In the genomic region with DNA sequence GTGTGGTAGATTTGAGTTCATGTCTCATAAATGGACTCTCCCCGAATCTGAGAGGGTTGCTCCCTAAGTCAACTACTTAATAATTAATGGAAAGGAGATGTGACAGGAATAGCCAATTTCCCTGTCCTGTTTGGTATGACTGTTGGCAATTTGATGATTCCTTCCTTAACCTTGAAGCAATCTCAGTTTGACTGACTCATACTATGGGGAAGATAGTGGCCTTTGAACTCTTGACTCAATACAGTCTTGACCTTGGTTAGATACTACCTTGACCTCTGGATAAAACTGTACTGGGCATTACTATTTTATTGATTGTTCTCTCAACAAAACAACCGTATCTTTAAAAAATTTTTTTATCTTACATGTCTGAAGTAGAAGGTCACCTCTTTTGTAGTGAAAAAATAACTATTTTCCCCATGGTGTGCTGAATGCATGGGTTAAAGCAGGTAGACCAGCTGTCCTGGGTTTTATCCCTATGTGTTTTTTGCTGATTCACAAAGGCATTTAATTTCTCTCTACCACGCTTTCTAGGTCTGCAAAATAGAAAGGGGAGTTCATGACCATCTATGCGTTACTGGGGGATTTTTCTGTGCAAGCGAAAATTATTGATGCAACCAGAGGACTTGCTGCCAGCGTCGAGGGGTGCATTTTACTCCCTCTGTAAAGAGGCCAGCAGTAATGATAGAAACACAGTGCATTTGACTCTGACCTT, we compare ENCODE assay signal across 9 cellular contexts.
DNase-seq lines count a peak whose midpoint lies in the region; ATAC-seq, FAIRE-seq and TF ChIP-seq lines count a peak whose summit lies in the region.
"Had no signal": no experiment of that assay in that cellular context is flagged by ENCODE, and none has a peak within 500 bp of the region (broad histone marks: within the 10 kb centered on the region; RNA-seq: fewer than 3 reads in every experiment).

No MANE protein-coding gene starts in this region.

- 75% methylated on average over 7 of the region's 7 CpGs for WGBS in K562 (ENCODE audit: insufficient coverage, low coverage, missing lambda C conversion rate)

- H3K4me2 ChIP-seq in K562 (ENCODE audit: insufficient read depth, low read length), result no peak overlapping the region

- H3K9me3 Mint-ChIP-seq in Calu3 (ENCODE audit: low read depth, unreplicated experiment), result no peaks in the 10 kb centered on the region

- in situ Hi-C loops in K562 (cut with MboI), result no loop called here

- no peaks in the 10 kb centered on the region for H3K27me3 Mint-ChIP-seq in Calu3 (ENCODE audit: unreplicated experiment)

- H3K27me3 ChIP-seq in K562 (ENCODE audit: control insufficient read depth in 2 of 2, insufficient read depth in 2 of 2, low read length in 2 of 2) (no peaks in the 10 kb centered on the region), neutrophil (no peaks in the 10 kb centered on the region)

- H3K79me2 ChIP-seq in K562 (ENCODE audit: control insufficient read depth, insufficient read depth, low read length), result no peaks in the 10 kb centered on the region; the same call in 2 of the 3 replicates

- no peak for TF ChIP-seq POLR2A in K562 (conservative IDR thresholded peaks at IDR 0.05)

- H2AFZ ChIP-seq in K562 (ENCODE audit: low read depth, low read length), result no peak overlapping the region

- H3K9me3 ChIP-seq in K562 (replicated peaks; ENCODE audit: control insufficient read depth, insufficient read depth, low read depth, low read length), result no peaks in the 10 kb centered on the region
- no peaks in the 10 kb centered on the region for H3K9me3 ChIP-seq in neutrophil

- peak; percentile 28 for ATAC-seq in HG02759 (IDR thresholded peaks at IDR 0.05; ENCODE audit: unreplicated experiment)
- ATAC-seq in K562, result no peak
- ATAC-seq in HG03571 (IDR thresholded peaks at IDR 0.05; ENCODE audit: unreplicated experiment), result no peak

- H3K4me3 ChIP-seq in K562 (no peak overlapping the region), neutrophil (ENCODE audit: low read depth in 1 of 2, low read length in 1 of 2) (no peak overlapping the region)

- DNase-seq in Calu3 (no peak), K562 (ENCODE audit: extremely low read depth in 1 of 4, low spot score in 3 of 4) (no peak), SHP77 treated with DMSO at 0.1 percent for 48 hours (lab: John Stamatoyannopoulos, UW) (no peak), UCSD-AML1 (lab: John Stamatoyannopoulos, UW; ENCODE audit: unreplicated experiment) (no peak), nucleus accumbens (lab: John Stamatoyannopoulos, UW) (no peak)
- DNase-seq: NCI-H226 had no signal

- H3K27ac Mint-ChIP-seq in Calu3 (ENCODE audit: unreplicated experiment), result peak overlapping the region; percentile 98

- peak overlapping the region; percentile 58 for H3K4me3 Mint-ChIP-seq in Calu3 (ENCODE audit: low read depth, unreplicated experiment)

- TF ChIP-seq RAD21 in K562 (CRISPR knock-in tag; conservative IDR thresholded peaks at IDR 0.05 in 1 of 2, IDR thresholded peaks at IDR 0.05 in 1 of 2), result no peak

- BruUV-seq in Calu3 (replicated peaks; lab: Mats Ljungman, UMichigan) (no TSS peak), K562 (replicated peaks; lab: Mats Ljungman, UMichigan) (no TSS peak)

- intact Hi-C loops in Calu3 (cut with micrococcal nuclease; ENCODE audit: unreplicated experiment), result loop anchor here (1.0 to 5.0 kb wide), 4 partner anchors 17 to 147 kb away; no protein-coding TSS in a partner anchor
- intact Hi-C loops in K562 (cut with micrococcal nuclease), result loop anchor here (10.0 kb wide), 2 partner anchors 165 to 285 kb away; no protein-coding TSS in a partner anchor

- no peak overlapping the region for H3K9ac ChIP-seq in K562 (ENCODE audit: insufficient read depth in 1 of 2, low read depth in 2 of 2, low read length in 2 of 2)

- CTCF ChIA-PET in Calu3 (lab: Charles Lee) (interaction anchor here (1.1 to 2.0 kb wide), 5 partner anchors 12 to 83 kb away, joined by 3 to 6 read pairs (median 3); no protein-coding TSS in a partner anchor), K562 (lab: Yijun Ruan, JAX; ENCODE audit: low intra/inter-chr PET ratio) (no interaction called here)

- H3K36me3 Mint-ChIP-seq in Calu3 (ENCODE audit: insufficient read depth, unreplicated experiment), result peaks cover 44% of the 10 kb centered on the region

- peaks cover 63% of the 10 kb centered on the region for H3K4me1 Mint-ChIP-seq in Calu3 (ENCODE audit: low read depth, unreplicated experiment)

- H3K4me1 ChIP-seq in K562 (replicated peaks in 1 of 2; ENCODE audit: control insufficient read depth in 2 of 2, insufficient read depth in 2 of 2, low read length in 2 of 2), result peaks cover 0 to 6% of the 10 kb centered on the region in 2 experiments; a peak in 1 of 5 replicates
- peaks cover 65 to 80% of the 10 kb centered on the region in 2 experiments for H3K4me1 ChIP-seq in neutrophil (ENCODE audit: control insufficient read depth in 1 of 2, insufficient read depth in 1 of 2, low read depth in 1 of 2, low read length in 1 of 2)

- H3K9me1 ChIP-seq in K562 (ENCODE audit: control insufficient read depth, insufficient read depth, low read length), result no peaks in the 10 kb centered on the region

- no peak for TF ChIP-seq CTCF in Calu3 (IDR thresholded peaks at IDR 0.05; ENCODE audit: unreplicated experiment)
- no peak for TF ChIP-seq CTCF in K562 (IDR thresholded peaks at IDR 0.05 in 2 of 3, conservative IDR thresholded peaks at IDR 0.05 in 1 of 3; ENCODE audit: insufficient read depth in 2 of 3, low read depth in 1 of 3, low read length in 3 of 3)
- no peak for TF ChIP-seq CTCF in neutrophil (IDR thresholded peaks at IDR 0.05)

- H3K27ac ChIP-seq in K562 (ENCODE audit: extremely low read depth, low read depth, low read length), result no peak overlapping the region
- H3K27ac ChIP-seq in neutrophil, result peak overlapping the region; percentile 79

- no peak for TF ChIP-seq EP300 in K562 (IDR thresholded peaks at IDR 0.05; ENCODE audit: low read length)

- POLR2A ChIA-PET in K562 (lab: Yijun Ruan, JAX), result no interaction called here

- H3K36me3 ChIP-seq in K562 (ENCODE audit: control insufficient read depth, insufficient read depth, low read length) (no peaks in the 10 kb centered on the region), neutrophil (no peaks in the 10 kb centered on the region)

- H4K20me1 ChIP-seq in K562 (replicated peaks; ENCODE audit: control insufficient read depth, insufficient read depth, low read length), result no peaks in the 10 kb centered on the region

- FAIRE-seq in K562 (lab: Jason Lieb, UNC), result no peak

TF ChIP-seq in K562, 482 proteins besides CTCF, POLR2A, EP300 and RAD21:
- TF ChIP-seq ARID2 (IDR thresholded peaks at IDR 0.05), result no peak
- TF ChIP-seq NR2C1 (IDR thresholded peaks at IDR 0.05), result no peak
- TF ChIP-seq NR2C1 (tag; IDR thresholded peaks at IDR 0.05), result 0 out of 2 replicates have a peak, but pooled peaks have one; percentile 26
